ENCODE assay signal across 11 cellular contexts in the genomic region with DNA sequence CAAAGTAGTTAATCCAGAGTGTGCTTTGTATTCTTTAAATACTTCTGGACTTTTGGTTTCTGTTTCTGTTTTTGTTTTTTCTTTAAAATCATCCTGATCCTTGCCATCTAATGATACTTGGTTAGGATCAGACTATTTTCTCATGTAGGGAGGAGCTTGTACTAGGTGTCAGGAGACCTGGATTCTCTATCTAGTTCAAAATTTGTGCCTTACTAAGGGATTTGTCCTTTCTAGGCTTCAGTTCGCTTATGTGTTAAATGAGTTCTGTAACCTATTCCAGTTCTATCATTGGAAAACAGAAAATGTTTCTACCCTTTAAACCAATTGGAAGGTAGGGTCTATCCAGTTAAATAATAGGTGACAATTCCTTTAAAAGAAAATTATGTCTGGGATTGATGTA. TPM values are rescaled to one million over a fixed set of nuclear protein-coding genes. Genes with fewer than 3 reads are reported as not detected.
A peak's percentile ranks its signal among the peaks of the same experiment; 100 is the strongest.
DNase-seq lines count a peak whose midpoint lies in the region; ATAC-seq and TF ChIP-seq lines count a peak whose summit lies in the region.
"Had no signal": no experiment of that assay in that cellular context is flagged by ENCODE, and none has a peak within 500 bp of the region (broad histone marks: within the 10 kb centered on the region; RNA-seq: fewer than 3 reads in every experiment).

No MANE protein-coding gene starts in this region.

- H3K27me3 ChIP-seq in OCI-LY1 (ENCODE audit: insufficient read depth, low read length) (no peaks in the 10 kb centered on the region), right cardiac atrium (ENCODE audit: control insufficient read depth, insufficient read depth) (no peaks in the 10 kb centered on the region), SJCRH30 (no peaks in the 10 kb centered on the region)

- H3K9me3 Mint-ChIP-seq in stimulated activated memory B cell treated with anti-CD40 and anti-IgM and Interleukin-4, amounts not matched to agents 10 μg/mL and 1 μg/mL and 100 μg/mL, for 72 hours, result no peaks in the 10 kb centered on the region
- H3K9me3 Mint-ChIP-seq: naive thymus-derived CD8-positive, alpha-beta T cell had no signal

- H3K27ac Mint-ChIP-seq in stimulated activated memory B cell treated with anti-CD40 and anti-IgM and Interleukin-4, amounts not matched to agents 10 μg/mL and 1 μg/mL and 100 μg/mL, for 72 hours, result peak overlapping the region; percentile 99

- H3K36me3 Mint-ChIP-seq in stimulated activated memory B cell treated with anti-CD40 and anti-IgM and Interleukin-4, amounts not matched to agents 10 μg/mL and 1 μg/mL and 100 μg/mL, for 72 hours, result peaks cover 6% of the 10 kb centered on the region
- H3K36me3 Mint-ChIP-seq: naive thymus-derived CD8-positive, alpha-beta T cell had no signal

- H3F3A ChIP-seq in OCI-LY1 (ENCODE audit: insufficient read depth, low read length), result no peaks in the 10 kb centered on the region; the same call in 1 of the 2 replicates

- no peaks in the 10 kb centered on the region for H3K9me3 ChIP-seq in OCI-LY1 (ENCODE audit: low read length)
- H3K9me3 ChIP-seq in right cardiac atrium (ENCODE audit: control insufficient read depth, low read length), result no peaks in the 10 kb centered on the region
- no peaks in the 10 kb centered on the region for H3K9me3 ChIP-seq in SJCRH30 (replicated peaks)

- H3K9ac ChIP-seq in OCI-LY1 (ENCODE audit: low read length), result no peak overlapping the region

- peak overlapping the region; percentile 93 for H3K4me3 Mint-ChIP-seq in stimulated activated memory B cell treated with anti-CD40 and anti-IgM and Interleukin-4, amounts not matched to agents 10 μg/mL and 1 μg/mL and 100 μg/mL, for 72 hours

- no peaks in the 10 kb centered on the region for H3K27me3 Mint-ChIP-seq in stimulated activated memory B cell treated with anti-CD40 and anti-IgM and Interleukin-4, amounts not matched to agents 10 μg/mL and 1 μg/mL and 100 μg/mL, for 72 hours

- no peak for ATAC-seq in right cardiac atrium
- ATAC-seq in stimulated activated memory B cell treated with anti-CD40 and anti-IgM and Interleukin-4, amounts not matched to agents 10 μg/mL and 1 μg/mL and 100 μg/mL, for 72 hours, result no peak
- ATAC-seq: naive thymus-derived CD8-positive, alpha-beta T cell had no signal

- peak overlapping the region; percentile 41 for H3K4me2 ChIP-seq in OCI-LY1 (ENCODE audit: low read length)

- H4K20me1 ChIP-seq in OCI-LY1 (ENCODE audit: insufficient read depth, low read length), result no peaks in the 10 kb centered on the region

- H3K36me3 ChIP-seq in OCI-LY1 (ENCODE audit: insufficient read depth, low read length) (no peaks in the 10 kb centered on the region), SJCRH30 (no peaks in the 10 kb centered on the region)

- intact Hi-C loops in right cardiac atrium (cut with DNase I), result loop anchor here in 3 of 4 donors (5.0 to 10.0 kb wide), 2 partner anchors 151 to 154 kb away; no protein-coding TSS in a partner anchor

- H3K9me2 ChIP-seq in OCI-LY1 (ENCODE audit: low read depth, low read length), result no peaks in the 10 kb centered on the region

- H3K27ac ChIP-seq in OCI-LY1 (ENCODE audit: low read depth, low read length, poor library complexity, severe bottlenecking) (peak overlapping the region; percentile 27), right cardiac atrium (ENCODE audit: low read length) (no peak overlapping the region), SJCRH30 (no peak overlapping the region)

- no peak for DNase-seq in GM12865 (ENCODE audit: low read depth)
- no peak for DNase-seq in right cardiac atrium
- no peak for DNase-seq in cerebellum (ENCODE audit: low spot score)
- DNase-seq in SJCRH30, result no peak
- no peak for DNase-seq in T1000 (lab: John Stamatoyannopoulos, UW)
- DNase-seq in activated T-cell treated with anti-CD3 and anti-CD28 coated beads for 4 hours, result no peak
- DNase-seq: naive thymus-derived CD8-positive, alpha-beta T cell; NCI-H146; T-helper 9 cell had no signal

- peaks cover 16% of the 10 kb centered on the region for H3K79me2 ChIP-seq in OCI-LY1 (ENCODE audit: insufficient read depth, low read length)

- H3K4me3 ChIP-seq in GM12865 (ENCODE audit: low read depth, low read length) (peak overlapping the region; percentile 94), OCI-LY1 (ENCODE audit: low read depth, low read length, poor library complexity, severe bottlenecking) (no peak overlapping the region), right cardiac atrium (ENCODE audit: low read length) (peak overlapping the region; percentile 58), SJCRH30 (no peak overlapping the region)

- H3K4me1 Mint-ChIP-seq in stimulated activated memory B cell treated with anti-CD40 and anti-IgM and Interleukin-4, amounts not matched to agents 10 μg/mL and 1 μg/mL and 100 μg/mL, for 72 hours, result peaks cover 45% of the 10 kb centered on the region

- no peak overlapping the region for H2AFZ ChIP-seq in OCI-LY1 (ENCODE audit: low read length)

- 49% methylated on average over 1 of the region's 1 CpG for WGBS in right cardiac atrium

- TF ChIP-seq CTCF in GM12865 (IDR thresholded peaks at IDR 0.05; ENCODE audit: insufficient read depth, low read depth, low read length, missing control alignments) (no peak), OCI-LY1 (IDR thresholded peaks at IDR 0.05; ENCODE audit: low read length) (no peak)

- peaks cover 71% of the 10 kb centered on the region for H3K4me1 ChIP-seq in OCI-LY1 (ENCODE audit: insufficient read depth, low read length, severe bottlenecking)
- H3K4me1 ChIP-seq in right cardiac atrium (ENCODE audit: control insufficient read depth, insufficient read depth, low read length), result no peaks in the 10 kb centered on the region
- peaks cover 15% of the 10 kb centered on the region for H3K4me1 ChIP-seq in SJCRH30

RNA-seq across cellular contexts. Expression of a gene that starts 3.3 kb away (rescaled TPM):
- total RNA-seq in right cardiac atrium (10 to 100 TPM; 57.4 to 78.4 (median 67.4) TPM), cerebellum (114 TPM)
- polyA plus RNA-seq in right cardiac atrium, result 14.5 TPM
- total RNA-seq in SJCRH30 (2014; rRNA removed; shearing (Covaris generic)), result 56.4 and 67.2 TPM in 2 replicates

Comparison
In these comparisons a context has a peak if more than half of its experiments do, and no peak if none do; other contexts are left out.
1. H3K4me3 ChIP-seq: peak in GM12865 (single experiment) and right cardiac atrium (single experiment); none in OCI-LY1 (single experiment) and SJCRH30 (single experiment).